ENCODE assay signal across 19 cellular contexts in genomic region chr7:149832332-149833041, GRCh38. TPM values are rescaled to one million over a fixed set of nuclear protein-coding genes. Genes with fewer than 3 reads are reported as not detected.
DNase-seq lines count a peak whose midpoint lies in the region; ATAC-seq and TF ChIP-seq lines count a peak whose summit lies in the region.
"Had no signal": no experiment of that assay in that cellular context is flagged by ENCODE, and none has a peak within 500 bp of the region (broad histone marks: within the 10 kb centered on the region; RNA-seq: fewer than 3 reads in every experiment).

No MANE protein-coding gene starts in this region.

- intact Hi-C loops in Panc1 (cut with micrococcal nuclease; ENCODE audit: unreplicated experiment) = no loop called here

- BruUV-seq in Panc1 (replicated peaks; lab: Mats Ljungman, UMichigan) = no TSS peak

- DNase-seq in H7 = peak; percentile 59
- DNase-seq in Panc1 (ENCODE audit: low read depth, low spot score) = no peak
- no peak for DNase-seq in fibroblast of pulmonary artery (ENCODE audit: low read depth)
- DNase-seq in retinal pigment epithelial cell (ENCODE audit: low read depth) = no peak
- no peak for DNase-seq in ACHN
- DNase-seq in dermis blood vessel endothelial cell = no peak
- DNase-seq: C1 segment of cervical spinal cord; GDM1; GOT3; MV-4-11; NCI-H1417; NCI-H187 treated with DMSO at 0.1 percent for 48 hours; NK-92 treated with Interleukin-12 subunit alpha and Interleukin-12 subunit beta, amount 100 ng/mL, for 24 hours; SJCRH30 had no signal

- CTCF ChIA-PET in Panc1 (lab: Charles Lee) = no interaction called here

- H3K27ac ChIP-seq in Panc1 (ENCODE audit: low read length) = no peak overlapping the region
- H3K27ac ChIP-seq: HL-60, RWPE1, SJCRH30 had no signal

- in situ Hi-C loops in Panc1 (cut with HindIII; ENCODE audit: low pct_unique_long_range_greater_than_20kb, low sequenced_read_pairs) (no loop called here), ACHN (cut with HindIII; ENCODE audit: low pct_ligation_motif_present, low pct_unique_long_range_greater_than_20kb, low sequenced_read_pairs) (no loop called here)

- H3K36me3 ChIP-seq in H7 (replicated peaks; ENCODE audit: control insufficient read depth, insufficient read depth, low read length) (no peaks in the 10 kb centered on the region), Panc1 (ENCODE audit: control insufficient read depth, insufficient read depth, low read length) (no peaks in the 10 kb centered on the region)
- H3K36me3 ChIP-seq: SJCRH30 had no signal

- H3K27me3 ChIP-seq in H7 (ENCODE audit: control insufficient read depth, insufficient read depth, low read length) (peaks cover 3% of the 10 kb centered on the region; the same call in 1 of the 2 replicates), Panc1 (ENCODE audit: control insufficient read depth, insufficient read depth, low read length) (0 out of 2 replicates have a peak, but pooled peaks cover 4% of the 10 kb centered on the region)

- POLR2A ChIA-PET in Panc1 (lab: Charles Lee) = interaction anchor here (0.6 kb wide), 1 partner anchor 15 kb away, joined by 4 read pairs; no protein-coding TSS in a partner anchor

- no peak for TF ChIP-seq CTCF in Panc1 (IDR thresholded peaks at IDR 0.05)
- TF ChIP-seq CTCF in fibroblast of pulmonary artery (IDR thresholded peaks at IDR 0.05; ENCODE audit: low read length, missing control alignments) = peak; percentile 6
- peak; percentile 10 for TF ChIP-seq CTCF in retinal pigment epithelial cell (conservative IDR thresholded peaks at IDR 0.05; ENCODE audit: low read depth, low read length)

- ATAC-seq in Panc1 (peak; percentile 33; the same call in 1 of the 2 replicates), HG03571 (IDR thresholded peaks at IDR 0.05; ENCODE audit: unreplicated experiment) (no peak), GM18511 (IDR thresholded peaks at IDR 0.05; ENCODE audit: unreplicated experiment) (no peak)
- ATAC-seq: GM12878 had no signal

- H3K4me3 ChIP-seq in H7 (ENCODE audit: insufficient read depth, low read depth, low read length) = no peak overlapping the region
- H3K4me3 ChIP-seq in Panc1 (ENCODE audit: low read depth in 2 of 2, low read length in 2 of 2) = no peak overlapping the region
- H3K4me3 ChIP-seq in fibroblast of pulmonary artery (replicated peaks; ENCODE audit: low read depth, low read length) = no peak overlapping the region
- no peak overlapping the region for H3K4me3 ChIP-seq in retinal pigment epithelial cell (ENCODE audit: low read length)
- H3K4me3 ChIP-seq: GM12878, SJCRH30 had no signal

- no peaks in the 10 kb centered on the region for H3K4me1 ChIP-seq in Panc1 (ENCODE audit: control insufficient read depth, insufficient read depth, low read length)
- H3K4me1 ChIP-seq: SJCRH30 had no signal

- no peaks in the 10 kb centered on the region for H3K9me3 ChIP-seq in Panc1 (ENCODE audit: control insufficient read depth, insufficient read depth, low read depth, low read length)
- H3K9me3 ChIP-seq: SJCRH30 had no signal

RNA-seq across cellular contexts. Expression of gene ZNF862, which starts 5.7 kb away (rescaled TPM):
- 3.4 and 3.8 TPM in 2 replicates for total RNA-seq in H7 (2014; rRNA removed; shearing (Covaris generic))
- total RNA-seq in Panc1 (2021; ENCODE audit: unreplicated experiment) (6.8 TPM), dermis blood vessel endothelial cell (10.0 and 12.1 TPM in 2 replicates)
- polyA plus RNA-seq in Panc1 (2012; ENCODE audit: insufficient read length) = 9.2 TPM

RNA-seq across cellular contexts. Expression of gene ATP6V0E2, which starts 41.3 kb away (rescaled TPM):
- total RNA-seq in H7 (2014; rRNA removed; shearing (Covaris generic)) = 15.4 and 20.2 TPM in 2 replicates
- total RNA-seq in Panc1 (2021; ENCODE audit: unreplicated experiment) (44.7 TPM), dermis blood vessel endothelial cell (12.1 and 31.3 TPM in 2 replicates)
- 61.2 TPM for polyA plus RNA-seq in Panc1 (2012; ENCODE audit: insufficient read length)

RNA-seq across cellular contexts. Expression of gene ZNF467, which starts 59.1 kb away (rescaled TPM):
- 0.04 and 0.55 TPM in 2 replicates for total RNA-seq in H7 (2014; rRNA removed; shearing (Covaris generic))
- total RNA-seq in Panc1 (2021; ENCODE audit: unreplicated experiment) = 18.1 TPM
- polyA plus RNA-seq in Panc1 (2012; ENCODE audit: insufficient read length) = 37.3 TPM
- total RNA-seq in dermis blood vessel endothelial cell = 4.8 and 12.7 TPM in 2 replicates
- total RNA-seq: GM12878, SJCRH30 had no signal
- polyA plus RNA-seq: GM12878 had no signal
